16 cellular contexts compared by ENCODE assay signal in genomic region chr6:110746680-110747079, GRCh38.
"Had no signal": no experiment of that assay in that cellular context is flagged by ENCODE, and none has a peak within 500 bp of the region (broad histone marks: within the 10 kb centered on the region; RNA-seq: fewer than 3 reads in every experiment).

No MANE protein-coding gene starts in this region.

- H3K36me3 ChIP-seq: ovary had no signal

- H3K27ac ChIP-seq: ovary had no signal

- H3K27me3 ChIP-seq: ovary had no signal

- H3K4me3 ChIP-seq: ovary had no signal

- DNase-seq: activated B cell treated with CpG ODN at 0.5 μM for 24 hours; activated CD4-positive, alpha-beta T cell treated with anti-CD3 and anti-CD28 coated beads for 48 hours; activated CD8-positive, alpha-beta memory T cell treated with anti-CD3 and anti-CD28 coated beads, Interleukin-2, amount 50 U/mL, for 4 hours; activated CD8-positive, alpha-beta T cell treated with anti-CD3 and anti-CD28 coated beads for 36 hours; activated gamma-delta T cell treated with Interleukin-2 at 50 U/mL for 16 hours; activated naive CD8-positive, alpha-beta T cell treated with anti-CD3 and anti-CD28 coated beads for 36 hours; activated T-cell treated with anti-CD3 and anti-CD28 coated beads, Interleukin-2, amount 50 U/mL, for 48 hours; anterior cingulate cortex; glutamatergic neuron; naive thymus-derived CD4-positive, alpha-beta T cell; ovary; stimulated activated CD4-positive, alpha-beta T cell treated with anti-CD3 and anti-CD28 coated beads, Interleukin-2, amount 100 ng/mL, for 48 hours; T-helper 17 cell had no signal

- ATAC-seq: activated CD8-positive, alpha-beta T cell treated with anti-CD3 and anti-CD28 coated beads for 36 hours; naive thymus-derived CD4-positive, alpha-beta T cell; stimulated activated memory B cell treated with anti-CD40 and anti-IgM and Interleukin-4, amounts not matched to agents 10 μg/mL and 1 μg/mL and 100 μg/mL, for 72 hours; T-helper 17 cell had no signal

- FAIRE-seq: endometrium, urothelium cell line had no signal
